27 cellular contexts compared by ENCODE assay signal in the genomic region with DNA sequence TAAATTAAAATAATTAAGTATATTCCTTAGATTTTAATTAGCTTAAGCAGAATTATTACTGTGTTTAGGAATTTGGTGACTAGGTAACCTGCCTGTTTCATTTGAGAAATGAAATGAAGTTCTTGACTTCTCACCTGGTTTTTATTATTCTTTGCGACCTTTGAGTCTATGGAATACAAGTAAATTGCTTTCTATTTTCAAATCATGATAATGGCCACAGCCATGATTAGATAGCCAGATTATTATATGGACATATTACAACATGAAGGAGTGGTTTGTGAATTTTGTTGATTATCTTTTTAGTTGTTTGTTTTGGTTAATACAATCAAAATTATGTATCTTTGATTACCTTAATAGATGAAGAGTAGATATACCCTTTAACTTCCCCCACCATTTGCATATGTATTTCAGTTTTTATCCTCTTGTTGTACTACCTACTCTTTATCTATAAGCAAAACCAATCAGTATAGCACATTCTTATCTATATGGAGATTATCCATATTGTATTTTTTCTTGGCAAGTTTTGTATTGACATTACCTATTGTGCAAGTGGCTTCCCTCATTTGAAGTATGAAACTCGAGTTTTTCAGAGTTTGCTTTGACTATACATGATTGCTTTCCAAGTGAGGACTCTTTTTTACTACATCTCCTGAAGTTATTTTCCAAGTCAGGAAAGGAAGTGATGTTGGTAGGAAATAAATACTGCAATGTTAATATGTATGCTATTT.
"Had no signal": no experiment of that assay in that cellular context is flagged by ENCODE, and none has a peak within 500 bp of the region (broad histone marks: within the 10 kb centered on the region; RNA-seq: fewer than 3 reads in every experiment).

No MANE protein-coding gene starts in this region.

- H3K9me3 Mint-ChIP-seq: activated T-cell treated with anti-CD3 and anti-CD28 coated beads, Interleukin-2, amount 50 U/mL, for 24 hours; stimulated activated naive CD8-positive, alpha-beta T cell treated with anti-CD3 and anti-CD28 coated beads, Interleukin-15, Interleukin-2, amounts not matched to agents 100 ng/mL and 50 ng/mL, for 24 hours; T-cell; T-helper 2 cell treated with Interferon-gamma antibody and Interleukin-4, amounts not matched to agents 5 μg/mL and 100 μg/mL, for 36 hours had no signal

- H3K9me3 ChIP-seq: adrenal gland, ascending aorta, lower lobe of right lung, neutrophil, ovary, thyroid gland had no signal

- FAIRE-seq: urothelium cell line had no signal

- H3K4me3 ChIP-seq: adrenal gland, ascending aorta, lower lobe of right lung, ovary, thyroid gland had no signal

- H3K36me3 ChIP-seq: adrenal gland, brain microvascular endothelial cell, lower lobe of right lung, neutrophil, ovary, thyroid gland had no signal

- DNase-seq: activated CD4-positive, CD25-positive, alpha-beta regulatory T cell treated with anti-CD3 and anti-CD28 coated beads, Interleukin-2, amount 50 U/mL, for 72 hours; activated CD8-positive, alpha-beta memory T cell treated with anti-CD3 and anti-CD28 coated beads for 24 hours; activated CD8-positive, alpha-beta memory T cell treated with anti-CD3 and anti-CD28 coated beads, Interleukin-2, amount 50 U/mL, for 4 hours; activated T-cell treated with anti-CD3 and anti-CD28 coated beads, Interleukin-2, amount 50 U/mL, for 24 hours; adrenal gland; brain microvascular endothelial cell; central memory CD4-positive, alpha-beta T cell; kidney; lower lobe of right lung; ovary; right cardiac atrium; stimulated activated CD4-positive, alpha-beta T cell treated with anti-CD3 and anti-CD28 coated beads, Interleukin-12 subunit alpha, Interleukin-12 subunit beta, amount 100 ng/mL, for 4 hours; stimulated activated CD4-positive, alpha-beta T cell treated with anti-CD3 and anti-CD28 coated beads, Interleukin-4, amount 100 ng/mL, for 4 hours; substantia nigra; T-cell; thyroid gland had no signal

- ATAC-seq: activated T-helper 17 cell treated with anti-CD3 and anti-CD28 coated beads, Interleukin-2, amount 50 U/mL, for 72 hours; left lobe of liver; lower lobe of right lung; right cardiac atrium; T-cell had no signal

- H3K27ac Mint-ChIP-seq: activated naive CD8-positive, alpha-beta T cell; activated T-cell treated with anti-CD3 and anti-CD28 coated beads, Interleukin-2, amount 50 U/mL, for 24 hours; activated T-helper 17 cell treated with anti-CD3 and anti-CD28 coated beads, Interleukin-2, amount 50 U/mL, for 72 hours; nephron; stimulated activated naive CD8-positive, alpha-beta T cell treated with anti-CD3 and anti-CD28 coated beads, Interleukin-15, Interleukin-2, amounts not matched to agents 100 ng/mL and 50 ng/mL, for 24 hours; T-cell; T-helper 2 cell treated with Interferon-gamma antibody and Interleukin-4, amounts not matched to agents 5 μg/mL and 100 μg/mL, for 36 hours had no signal

- H3K27ac ChIP-seq: adrenal gland, ascending aorta, brain microvascular endothelial cell, epithelial cell of prostate, lower lobe of right lung, neutrophil, ovary, thyroid gland, VCaP had no signal

- H3K27me3 ChIP-seq: adrenal gland, ascending aorta, brain microvascular endothelial cell, neutrophil, ovary, thyroid gland had no signal

- H3K4me3 Mint-ChIP-seq: activated naive CD8-positive, alpha-beta T cell; activated T-cell treated with anti-CD3 and anti-CD28 coated beads, Interleukin-2, amount 50 U/mL, for 24 hours; activated T-helper 17 cell treated with anti-CD3 and anti-CD28 coated beads, Interleukin-2, amount 50 U/mL, for 72 hours; nephron; stimulated activated naive CD8-positive, alpha-beta T cell treated with anti-CD3 and anti-CD28 coated beads, Interleukin-15, Interleukin-2, amounts not matched to agents 100 ng/mL and 50 ng/mL, for 24 hours; T-cell; T-helper 2 cell treated with Interferon-gamma antibody and Interleukin-4, amounts not matched to agents 5 μg/mL and 100 μg/mL, for 36 hours had no signal

- H3K27me3 Mint-ChIP-seq: activated naive CD8-positive, alpha-beta T cell; activated T-cell treated with anti-CD3 and anti-CD28 coated beads, Interleukin-2, amount 50 U/mL, for 24 hours; activated T-helper 17 cell treated with anti-CD3 and anti-CD28 coated beads, Interleukin-2, amount 50 U/mL, for 72 hours; stimulated activated naive CD8-positive, alpha-beta T cell treated with anti-CD3 and anti-CD28 coated beads, Interleukin-15, Interleukin-2, amounts not matched to agents 100 ng/mL and 50 ng/mL, for 24 hours; T-cell had no signal
